ENCODE assay signal across 8 cellular contexts in genomic region chr12:78181544-78182162, GRCh38.
DNase-seq lines count a peak whose midpoint lies in the region; ATAC-seq and TF ChIP-seq lines count a peak whose summit lies in the region.

No MANE protein-coding gene starts in this region.

- H3K4me3 ChIP-seq in WERI-Rb-1 (ENCODE audit: low read depth, low read length): no peak overlapping the region

- no peaks in the 10 kb centered on the region for H3K4me1 Mint-ChIP-seq in nephron

- no peaks in the 10 kb centered on the region for H3K27me3 Mint-ChIP-seq in nephron (ENCODE audit: low read depth)

- H3K27ac ChIP-seq in WERI-Rb-1: no peak overlapping the region

- peak overlapping the region in 1 of 3 experiments; percentile 64 for H3K27ac Mint-ChIP-seq in nephron

- H3K36me3 Mint-ChIP-seq in nephron (ENCODE audit: low read depth): peaks cover 42% of the 10 kb centered on the region

- H3K9me3 Mint-ChIP-seq in nephron: no peaks in the 10 kb centered on the region

- H3K4me3 Mint-ChIP-seq in nephron: no peak overlapping the region

- no peaks in the 10 kb centered on the region for H3K27me3 ChIP-seq in WERI-Rb-1 (ENCODE audit: insufficient read depth, low read depth, severe bottlenecking)

- TF ChIP-seq CTCF in GM10248 (IDR thresholded peaks at IDR 0.05; ENCODE audit: control extremely low read depth, extremely low read depth, low read depth, missing control alignments): peak; percentile 23
- peak; percentile 53; the same call in 1 of the 2 replicates for TF ChIP-seq CTCF in WERI-Rb-1 (IDR thresholded peaks at IDR 0.05; ENCODE audit: low read depth, low read length)
- TF ChIP-seq CTCF in nephron (IDR thresholded peaks at IDR 0.05; ENCODE audit: unreplicated experiment in 3 of 3): peak; percentile 53 to 72 (median 53)

- no peaks in the 10 kb centered on the region for H3K36me3 ChIP-seq in WERI-Rb-1

- CTCF ChIA-PET in GM10248 (lab: Yijun Ruan, JAX): interaction anchor here (0.8 kb wide), 1 partner anchor 17 kb away, joined by 3 read pairs; no protein-coding TSS in a partner anchor

- H3K9me3 ChIP-seq in WERI-Rb-1 (ENCODE audit: severe bottlenecking): no peaks in the 10 kb centered on the region

- no peak for ATAC-seq in GM19035 (IDR thresholded peaks at IDR 0.05; ENCODE audit: unreplicated experiment)
- no peak for ATAC-seq in HG02571 (IDR thresholded peaks at IDR 0.05; ENCODE audit: unreplicated experiment)

- POLR2A ChIA-PET in GM10248 (lab: Yijun Ruan, JAX): no interaction called here

- no peak for DNase-seq in GM10248 (ENCODE audit: extremely low spot score)
- DNase-seq in NCI-H1694 (lab: John Stamatoyannopoulos, UW): peak; percentile 53
- DNase-seq in WERI-Rb-1: peak; percentile 42
- no peak for DNase-seq in AG08395 (ENCODE audit: low spot score)
- DNase-seq in T1000 (lab: John Stamatoyannopoulos, UW): no peak

Comparison
In these comparisons a context has a peak if more than half of its experiments do, and no peak if none do; other contexts are left out.
1. DNase-seq: peak in NCI-H1694 (single experiment) and WERI-Rb-1 (single experiment); none in GM10248 (single experiment), AG08395 (single experiment) and T1000 (single experiment).
2. Peak in every context shown above with its lines, with median percentiles within 50 percentile points of each other: CTCF ChIP-seq.